8 cellular contexts compared by ENCODE assay signal in genomic region chr4:87073570-87074470, GRCh38.
DNase-seq lines count a peak whose midpoint lies in the region; ATAC-seq, FAIRE-seq and TF ChIP-seq lines count a peak whose summit lies in the region.

No MANE protein-coding gene starts in this region.

- H3F3A ChIP-seq in OCI-LY1 (ENCODE audit: insufficient read depth, low read length) = no peaks in the 10 kb centered on the region

- CTCF ChIA-PET in activated naive CD4-positive, alpha-beta T cell treated with anti-CD3 and anti-CD28 coated beads for 36 hours (lab: Charles Lee) = interaction anchor here (0.7 to 1.9 kb wide), 4 partner anchors 16 to 151 kb away, joined by 3 to 11 read pairs (median 6); no protein-coding TSS in a partner anchor

- no peaks in the 10 kb centered on the region for H4K20me1 ChIP-seq in OCI-LY1 (ENCODE audit: insufficient read depth, low read length)

- peak overlapping the region; percentile 67 for H3K4me2 ChIP-seq in OCI-LY1 (ENCODE audit: low read length)

- H3K9ac ChIP-seq in OCI-LY1 (ENCODE audit: low read length) = peak overlapping the region; percentile 56

- H3K27ac ChIP-seq in 22Rv1 = peak overlapping the region; percentile 61
- H3K27ac ChIP-seq in OCI-LY1 (ENCODE audit: low read depth, low read length, poor library complexity, severe bottlenecking) = peak overlapping the region; percentile 89

- H3K4me3 Mint-ChIP-seq in activated naive CD4-positive, alpha-beta T cell treated with anti-CD3 and anti-CD28 coated beads for 36 hours = peak overlapping the region; percentile 55

- no peak for TF ChIP-seq CTCF in 22Rv1 (IDR thresholded peaks at IDR 0.05)
- no peak for TF ChIP-seq CTCF in OCI-LY1 (IDR thresholded peaks at IDR 0.05; ENCODE audit: low read length)

- FAIRE-seq in islet of Langerhans (lab: Jason Lieb, UNC) = peak; percentile 98

- H3K9me3 Mint-ChIP-seq in activated naive CD4-positive, alpha-beta T cell treated with anti-CD3 and anti-CD28 coated beads for 36 hours = peaks cover 2% of the 10 kb centered on the region

- no peaks in the 10 kb centered on the region for H3K79me2 ChIP-seq in OCI-LY1 (ENCODE audit: insufficient read depth, low read length)

- peak overlapping the region; percentile 67 for H3K27ac Mint-ChIP-seq in activated naive CD4-positive, alpha-beta T cell treated with anti-CD3 and anti-CD28 coated beads for 36 hours

- DNase-seq in activated naive CD4-positive, alpha-beta T cell treated with anti-CD3 and anti-CD28 coated beads for 36 hours = peak; percentile 77
- DNase-seq in stimulated activated CD4-positive, alpha-beta T cell treated with anti-CD3 and anti-CD28 coated beads, TNF-alpha, amount 100 ng/mL, for 48 hours (ENCODE audit: low read depth in 3 of 3) = peak in 2 of 3 donors; percentile 59
- no peak for DNase-seq in cerebellum (ENCODE audit: low spot score)

- H3K27me3 ChIP-seq in OCI-LY1 (ENCODE audit: insufficient read depth, low read length) = no peaks in the 10 kb centered on the region

- no peaks in the 10 kb centered on the region for H3K9me2 ChIP-seq in OCI-LY1 (ENCODE audit: low read depth, low read length)

- peaks cover 30% of the 10 kb centered on the region for H3K4me1 ChIP-seq in OCI-LY1 (ENCODE audit: insufficient read depth, low read length, severe bottlenecking)

- no peaks in the 10 kb centered on the region for H3K27me3 Mint-ChIP-seq in activated naive CD4-positive, alpha-beta T cell treated with anti-CD3 and anti-CD28 coated beads for 36 hours (ENCODE audit: low read depth)

- no peaks in the 10 kb centered on the region for H3K9me3 ChIP-seq in OCI-LY1 (ENCODE audit: low read length)

- no peaks in the 10 kb centered on the region for H3K36me3 ChIP-seq in OCI-LY1 (ENCODE audit: insufficient read depth, low read length)

- H2AFZ ChIP-seq in OCI-LY1 (ENCODE audit: low read length) = no peak overlapping the region; the same call in 1 of the 2 replicates

- peaks cover 2% of the 10 kb centered on the region for H3K36me3 Mint-ChIP-seq in activated naive CD4-positive, alpha-beta T cell treated with anti-CD3 and anti-CD28 coated beads for 36 hours (ENCODE audit: low read depth)

- H3K4me3 ChIP-seq in OCI-LY1 (ENCODE audit: low read depth, low read length, poor library complexity, severe bottlenecking) = peak overlapping the region; percentile 39

- ATAC-seq in GM19025 (IDR thresholded peaks at IDR 0.05; ENCODE audit: low read depth, unreplicated experiment) (peak; percentile 90), HG03196 (IDR thresholded peaks at IDR 0.05; ENCODE audit: unreplicated experiment) (peak; percentile 91)

- H3K4me1 Mint-ChIP-seq in activated naive CD4-positive, alpha-beta T cell treated with anti-CD3 and anti-CD28 coated beads for 36 hours (ENCODE audit: low read depth) = peaks cover 44% of the 10 kb centered on the region

- intact Hi-C loops in activated naive CD4-positive, alpha-beta T cell treated with anti-CD3 and anti-CD28 coated beads for 36 hours (cut with micrococcal nuclease) = loop anchor here (1.0 kb wide), 5 partner anchors 16 to 138 kb away; no protein-coding TSS in a partner anchor
